In genomic region chr20:51745804-51746203, GRCh38 we compare ENCODE assay signal across 23 cellular contexts. TPM values are rescaled to one million over a fixed set of nuclear protein-coding genes. Genes with fewer than 3 reads are reported as not detected.
"Had no signal": no experiment of that assay in that cellular context is flagged by ENCODE, and none has a peak within 500 bp of the region (broad histone marks: within the 10 kb centered on the region; RNA-seq: fewer than 3 reads in every experiment).

No MANE protein-coding gene starts in this region.

- H3K36me3 ChIP-seq: esophagus squamous epithelium, neutrophil, pancreas, thyroid gland had no signal

- H3K36me3 Mint-ChIP-seq: naive B cell; natural killer cell treated with Interleukin-12 subunit alpha and Interleukin-12 subunit beta and Interleukin-15 and Interleukin-18, amount 100 ng/mL, for 72 hours had no signal

- H3K27ac ChIP-seq: esophagus squamous epithelium, neutrophil, thyroid gland had no signal

- H3K4me1 Mint-ChIP-seq: memory B cell; naive B cell; stimulated activated naive CD8-positive, alpha-beta T cell treated with anti-CD3 and anti-CD28 coated beads, Interleukin-15, amount 100 ng/mL, for 72 hours had no signal

- H3K4me3 ChIP-seq: esophagus squamous epithelium, lung, pancreas, smooth muscle cell, thyroid gland had no signal

- H3K4me3 Mint-ChIP-seq: effector memory CD8-positive, alpha-beta T cell; memory B cell; naive B cell; natural killer cell treated with Interleukin-12 subunit alpha and Interleukin-12 subunit beta and Interleukin-15 and Interleukin-18, amount 100 ng/mL, for 72 hours; neural crest cell; stimulated activated naive CD8-positive, alpha-beta T cell treated with anti-CD3 and anti-CD28 coated beads, Interleukin-15, amount 100 ng/mL, for 72 hours had no signal

- H3K27me3 ChIP-seq: esophagus squamous epithelium, neutrophil, pancreas, thyroid gland had no signal

- H3K9me3 ChIP-seq: esophagus squamous epithelium, neutrophil, pancreas, thyroid gland had no signal

- H3K27ac Mint-ChIP-seq: effector memory CD8-positive, alpha-beta T cell; memory B cell; naive B cell; stimulated activated naive CD8-positive, alpha-beta T cell treated with anti-CD3 and anti-CD28 coated beads, Interleukin-15, amount 100 ng/mL, for 72 hours had no signal

- H3K4me2 ChIP-seq: smooth muscle cell had no signal

- ATAC-seq: effector memory CD8-positive, alpha-beta T cell; left lobe of liver; natural killer cell treated with Interleukin-12 subunit alpha and Interleukin-12 subunit beta and Interleukin-15 and Interleukin-18, amount 100 ng/mL, for 72 hours; pancreas; sciatic nerve; stimulated activated naive CD8-positive, alpha-beta T cell treated with anti-CD3 and anti-CD28 coated beads, Interleukin-15, amount 100 ng/mL, for 72 hours had no signal

- H3K9me3 Mint-ChIP-seq: effector memory CD8-positive, alpha-beta T cell; neural crest cell had no signal

- DNase-seq: cortex of kidney; effector memory CD8-positive, alpha-beta T cell; erythroblast; esophagus squamous epithelium; naive B cell; pancreas; stimulated activated CD4-positive, alpha-beta T cell treated with anti-CD3 and anti-CD28 coated beads, Interleukin-12 subunit alpha, Interleukin-12 subunit beta, amount 100 ng/mL, for 4 hours; stimulated activated CD4-positive, alpha-beta T cell treated with anti-CD3 and anti-CD28 coated beads, Interleukin-1b, Interleukin-23, amount 100 ng/mL, for 48 hours; stimulated activated CD4-positive, alpha-beta T cell treated with anti-CD3 and anti-CD28 coated beads, Interleukin-4, amount 100 ng/mL, for 1 hour; stimulated activated CD8-positive, alpha-beta memory T cell treated with anti-CD3 and anti-CD28 coated beads, Interleukin-4, amount 100 ng/mL, for 48 hours; stimulated activated naive CD4-positive, alpha-beta T cell; stimulated activated naive CD8-positive, alpha-beta T cell treated with anti-CD3 and anti-CD28 coated beads, Interleukin-15, amount 100 ng/mL, for 72 hours; thyroid gland; trophoblast cell had no signal

- H3K27me3 Mint-ChIP-seq: natural killer cell treated with Interleukin-12 subunit alpha and Interleukin-12 subunit beta and Interleukin-15 and Interleukin-18, amount 100 ng/mL, for 72 hours had no signal

RNA-seq across cellular contexts. Expression of gene SALL4, which starts 56.5 kb away (rescaled TPM):
- total RNA-seq: mononuclear cell had no signal
